Comparison of ENCODE assay signal across 20 cellular contexts in the genomic region with DNA sequence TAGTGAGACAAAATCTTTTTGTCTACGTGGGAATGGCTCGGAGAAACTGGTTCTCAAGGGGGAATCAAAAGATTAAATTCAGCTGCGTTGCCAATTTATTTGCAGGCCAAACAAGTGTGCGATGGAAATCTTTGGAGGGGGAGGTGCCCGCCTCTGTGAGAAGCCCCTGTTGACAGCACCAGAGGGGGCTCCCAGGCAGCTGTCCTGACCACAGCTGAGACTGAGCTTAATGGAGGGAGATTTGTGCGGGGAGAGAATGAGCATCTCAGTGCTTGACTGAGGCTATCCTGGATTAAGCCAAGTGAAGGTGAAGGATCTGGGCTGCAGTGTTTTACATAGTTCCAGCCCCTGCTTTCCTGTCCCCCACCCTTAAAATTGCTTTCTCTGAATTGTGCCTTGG.
"Had no signal": no experiment of that assay in that cellular context is flagged by ENCODE, and none has a peak within 500 bp of the region (broad histone marks: within the 10 kb centered on the region; RNA-seq: fewer than 3 reads in every experiment).

No MANE protein-coding gene starts in this region.

- H3K27me3 ChIP-seq: ovary, right lobe of liver, testis, tibial nerve had no signal

- DNase-seq: cortex of kidney; dorsolateral prefrontal cortex; effector memory CD4-positive, alpha-beta T cell; esophagus squamous epithelium; foreskin fibroblast; islet precursor cell; mammary epithelial cell; naive thymus-derived CD4-positive, alpha-beta T cell; nephron progenitor cell; ovary; right lobe of liver; stimulated activated CD4-positive, alpha-beta T cell treated with anti-CD3 and anti-CD28 coated beads, Interleukin-4, amount 100 ng/mL, for 4 hours; stimulated activated naive B cell treated with anti-CD40 and anti-IgM and Interleukin-4, amounts not matched to agents 10 μg/mL and 1 μg/mL and 100 μg/mL, for 72 hours; stimulated activated naive CD8-positive, alpha-beta T cell treated with anti-CD3 and anti-CD28 coated beads, Interleukin-15, amount 100 ng/mL, for 72 hours; testis; upper lobe of right lung had no signal

- H3K36me3 ChIP-seq: esophagus squamous epithelium, gastroesophageal sphincter, ovary, right lobe of liver, tibial nerve, upper lobe of right lung had no signal

- H3K27ac ChIP-seq: dorsolateral prefrontal cortex, epithelial cell of prostate, esophagus squamous epithelium, gastroesophageal sphincter, ovary, right lobe of liver, testis, tibial nerve, upper lobe of right lung had no signal

- H3K9me3 ChIP-seq: esophagus squamous epithelium, gastroesophageal sphincter, ovary, right lobe of liver, testis, tibial nerve, upper lobe of right lung had no signal

- H3K4me3 ChIP-seq: dorsolateral prefrontal cortex, esophagus squamous epithelium, gastroesophageal sphincter, ovary, right lobe of liver, testis, tibial nerve, upper lobe of right lung had no signal

- ATAC-seq: gastroesophageal sphincter; left lobe of liver; naive thymus-derived CD4-positive, alpha-beta T cell; right lobe of liver; stimulated activated naive B cell treated with anti-CD40 and anti-IgM and Interleukin-4, amounts not matched to agents 10 μg/mL and 1 μg/mL and 100 μg/mL, for 72 hours; stimulated activated naive CD8-positive, alpha-beta T cell treated with anti-CD3 and anti-CD28 coated beads, Interleukin-15, amount 100 ng/mL, for 72 hours; upper lobe of right lung had no signal

- H3K4me1 ChIP-seq: esophagus squamous epithelium, gastroesophageal sphincter, right lobe of liver, testis, tibial nerve, upper lobe of right lung had no signal
